ENCODE assay signal across 37 cellular contexts in genomic region chr4:9891740-9892139, GRCh38.
DNase-seq lines count a peak whose midpoint lies in the region; ATAC-seq, FAIRE-seq and TF ChIP-seq lines count a peak whose summit lies in the region.
"Had no signal": no experiment of that assay in that cellular context is flagged by ENCODE, and none has a peak within 500 bp of the region (broad histone marks: within the 10 kb centered on the region; RNA-seq: fewer than 3 reads in every experiment).

No MANE protein-coding gene starts in this region.

- intact Hi-C loops in natural killer cell (cut with micrococcal nuclease): no loop called here
- intact Hi-C loops in K562 (cut with micrococcal nuclease): loop anchor here (10.0 kb wide), 1 partner anchor 187 kb away; no protein-coding TSS in a partner anchor
- intact Hi-C loops in HepG2 (cut with micrococcal nuclease; ENCODE audit: unreplicated experiment): no loop called here

- no peak overlapping the region for H3K4me3 ChIP-seq in Karpas-422 (ENCODE audit: low read length)
- H3K4me3 ChIP-seq in K562: no peak overlapping the region
- no peak overlapping the region for H3K4me3 ChIP-seq in HepG2 (replicated peaks in 1 of 3; ENCODE audit: insufficient read depth in 1 of 3, low read depth in 2 of 3, low read length in 3 of 3)
- H3K4me3 ChIP-seq: A549; BLaER1; BLaER1 treated with 17β-estradiol and CSF1 and Interleukin-3, amounts not matched to agents 10 nM and 100 nM had no signal

- H3K4me1 Mint-ChIP-seq in natural killer cell treated with Interleukin-12 subunit alpha and Interleukin-12 subunit beta and Interleukin-15 and Interleukin-18, amount 100 ng/mL, for 72 hours (ENCODE audit: low read depth in 2 of 2): no peaks in the 10 kb centered on the region
- H3K4me1 Mint-ChIP-seq in natural killer cell (no peaks in the 10 kb centered on the region), WTC11 (peaks cover 8% of the 10 kb centered on the region)
- H3K4me1 Mint-ChIP-seq: B cell; CD4-positive, alpha-beta memory T cell; CD4-positive, CD25-positive, alpha-beta regulatory T cell; CD8-positive, alpha-beta memory T cell had no signal

- H3K4me2 ChIP-seq in Karpas-422 (ENCODE audit: low read depth, low read length, poor library complexity, severe bottlenecking) (no peak overlapping the region), K562 (ENCODE audit: insufficient read depth, low read length) (no peak overlapping the region), HepG2 (ENCODE audit: low read depth, low read length) (no peak overlapping the region)
- H3K4me2 ChIP-seq: A549, BLaER1 had no signal

- peak overlapping the region in 1 of 2 donors; percentile 19 for H3K27ac Mint-ChIP-seq in natural killer cell treated with Interleukin-12 subunit alpha and Interleukin-12 subunit beta and Interleukin-15 and Interleukin-18, amount 100 ng/mL, for 72 hours
- H3K27ac Mint-ChIP-seq in natural killer cell (no peak overlapping the region), WTC11 (no peak overlapping the region)
- H3K27ac Mint-ChIP-seq: B cell; CD14-positive monocyte; CD4-positive, alpha-beta memory T cell; CD4-positive, alpha-beta T cell; CD4-positive, CD25-positive, alpha-beta regulatory T cell; CD8-positive, alpha-beta memory T cell; CD8-positive, alpha-beta T cell had no signal

- H2AFZ ChIP-seq in Karpas-422 (ENCODE audit: low read length) (no peak overlapping the region), K562 (ENCODE audit: low read depth, low read length) (no peak overlapping the region), HepG2 (ENCODE audit: low read length) (no peak overlapping the region)

- CTCF ChIA-PET in K562 (lab: Yijun Ruan, JAX; ENCODE audit: low intra/inter-chr PET ratio) (no interaction called here), HepG2 (lab: Yijun Ruan, JAX; ENCODE audit: low intra/inter-chr PET ratio, low total read pairs) (no interaction called here), WTC11 (lab: Charles Lee) (interaction anchor here (1.5 to 2.0 kb wide), 2 partner anchors 15 to 188 kb away, joined by 3 to 10 read pairs; no protein-coding TSS in a partner anchor)

- FAIRE-seq in K562 (lab: Jason Lieb, UNC) (no peak), HepG2 (lab: Jason Lieb, UNC) (no peak)
- FAIRE-seq: A204.1, A549, D721Med had no signal

- H4K20me1 ChIP-seq in Karpas-422 (ENCODE audit: insufficient read depth, low read depth, low read length) (no peaks in the 10 kb centered on the region), K562 (replicated peaks; ENCODE audit: control insufficient read depth, insufficient read depth, low read length) (peaks cover 5% of the 10 kb centered on the region; the same call in 1 of the 2 replicates), HepG2 (ENCODE audit: insufficient read depth, low read length) (no peaks in the 10 kb centered on the region)
- H4K20me1 ChIP-seq: BLaER1 had no signal

- POLR2A ChIA-PET in K562 (lab: Yijun Ruan, JAX) (interaction anchor here (0.6 kb wide), 1 partner anchor 742 kb away, joined by 4 read pairs; no protein-coding TSS in a partner anchor), HepG2 (lab: Yijun Ruan, JAX) (no interaction called here), WTC11 (lab: Charles Lee) (no interaction called here)

- H3K4me1 ChIP-seq in Karpas-422 (ENCODE audit: low read length) (no peaks in the 10 kb centered on the region), K562 (replicated peaks in 1 of 2; ENCODE audit: control insufficient read depth in 2 of 2, insufficient read depth in 2 of 2, low read length in 2 of 2) (no peaks in the 10 kb centered on the region; a peak in 1 of 5 replicates), HepG2 (ENCODE audit: insufficient read depth, low read length) (no peaks in the 10 kb centered on the region)
- H3K4me1 ChIP-seq: A549, BE2C, BLaER1, Caco-2 had no signal

- H3K36me3 ChIP-seq in Karpas-422 (ENCODE audit: insufficient read depth, low read length) (no peaks in the 10 kb centered on the region), K562 (ENCODE audit: control insufficient read depth, insufficient read depth, low read length) (no peaks in the 10 kb centered on the region), HepG2 (replicated peaks in 1 of 2; ENCODE audit: control insufficient read depth in 1 of 2, insufficient read depth in 2 of 2, low read length in 2 of 2) (peaks cover 10 to 40% of the 10 kb centered on the region in 2 experiments)
- H3K36me3 ChIP-seq: BE2C, BLaER1 had no signal

- in situ Hi-C loops in K562 (cut with MboI) (no loop called here), HepG2 (cut with HindIII; ENCODE audit: extremely low pct_ligation_motif_present, low pct_unique_long_range_greater_than_20kb) (no loop called here)

- peaks cover 2 to 12% of the 10 kb centered on the region in 2 donors for H3K27me3 Mint-ChIP-seq in natural killer cell treated with Interleukin-12 subunit alpha and Interleukin-12 subunit beta and Interleukin-15 and Interleukin-18, amount 100 ng/mL, for 72 hours
- H3K27me3 Mint-ChIP-seq in natural killer cell (ENCODE audit: low read depth in 2 of 2) (no peaks in the 10 kb centered on the region), WTC11 (ENCODE audit: low read depth) (peaks cover 4% of the 10 kb centered on the region)
- H3K27me3 Mint-ChIP-seq: CD4-positive, CD25-positive, alpha-beta regulatory T cell had no signal

- TF ChIP-seq CTCF in natural killer cell (IDR thresholded peaks at IDR 0.05) (no peak), K562 (IDR thresholded peaks at IDR 0.05 in 2 of 3, conservative IDR thresholded peaks at IDR 0.05 in 1 of 3; ENCODE audit: insufficient read depth in 2 of 3, low read depth in 1 of 3, low read length in 3 of 3) (no peak), HepG2 (CRISPR knock-in tag; IDR thresholded peaks at IDR 0.05) (no peak), WTC11 (IDR thresholded peaks at IDR 0.05) (no peak)

- no peaks in the 10 kb centered on the region for H3K36me3 Mint-ChIP-seq in natural killer cell treated with Interleukin-12 subunit alpha and Interleukin-12 subunit beta and Interleukin-15 and Interleukin-18, amount 100 ng/mL, for 72 hours
- H3K36me3 Mint-ChIP-seq in natural killer cell (no peaks in the 10 kb centered on the region), WTC11 (no peaks in the 10 kb centered on the region)
- H3K36me3 Mint-ChIP-seq: CD4-positive, alpha-beta memory T cell; CD4-positive, CD25-positive, alpha-beta regulatory T cell; CD8-positive, alpha-beta memory T cell; CD8-positive, alpha-beta T cell had no signal

- H3K9ac ChIP-seq in Karpas-422 (ENCODE audit: low read length): no peak overlapping the region
- no peak overlapping the region for H3K9ac ChIP-seq in K562 (ENCODE audit: insufficient read depth in 1 of 2, low read depth in 2 of 2, low read length in 2 of 2)
- H3K9ac ChIP-seq in HepG2 (ENCODE audit: insufficient read depth, low read depth, low read length): no peak overlapping the region
- H3K9ac ChIP-seq: BLaER1; BLaER1 treated with 17β-estradiol and CSF1 and Interleukin-3, amounts not matched to agents 10 nM and 100 nM had no signal

- TF ChIP-seq EP300 in K562 (IDR thresholded peaks at IDR 0.05; ENCODE audit: low read length) (no peak), HepG2 (IDR thresholded peaks at IDR 0.05; ENCODE audit: low read depth in 2 of 2, low read length in 2 of 2) (no peak), HepG2 (CRISPR knock-in tag; IDR thresholded peaks at IDR 0.05; ENCODE audit: borderline replicate concordance) (no peak)

- peak; percentile 7 to 9 for ATAC-seq in natural killer cell treated with Interleukin-12 subunit alpha and Interleukin-12 subunit beta and Interleukin-15 and Interleukin-18, amount 100 ng/mL, for 72 hours
- ATAC-seq in natural killer cell: no peak
- no peak for ATAC-seq in K562
- ATAC-seq in HepG2: peak; percentile 34
- no peak; the same call in 1 of the 2 replicates for ATAC-seq in WTC11
- ATAC-seq: A549; CD8-positive, alpha-beta T cell had no signal

- H3K4me3 Mint-ChIP-seq in natural killer cell treated with Interleukin-12 subunit alpha and Interleukin-12 subunit beta and Interleukin-15 and Interleukin-18, amount 100 ng/mL, for 72 hours: no peak overlapping the region
- H3K4me3 Mint-ChIP-seq in natural killer cell (no peak overlapping the region), WTC11 (no peak overlapping the region)
- H3K4me3 Mint-ChIP-seq: B cell; CD14-positive monocyte; CD4-positive, alpha-beta memory T cell; CD4-positive, alpha-beta T cell; CD4-positive, CD25-positive, alpha-beta regulatory T cell; CD8-positive, alpha-beta memory T cell; CD8-positive, alpha-beta T cell had no signal

- no peaks in the 10 kb centered on the region for H3K9me3 Mint-ChIP-seq in natural killer cell treated with Interleukin-12 subunit alpha and Interleukin-12 subunit beta and Interleukin-15 and Interleukin-18, amount 100 ng/mL, for 72 hours
- H3K9me3 Mint-ChIP-seq in natural killer cell (no peaks in the 10 kb centered on the region), WTC11 (no peaks in the 10 kb centered on the region)
- H3K9me3 Mint-ChIP-seq: CD14-positive monocyte; CD4-positive, alpha-beta memory T cell; CD4-positive, alpha-beta T cell; CD8-positive, alpha-beta T cell had no signal

- H3K27me3 ChIP-seq in Karpas-422 (ENCODE audit: low read length) (no peaks in the 10 kb centered on the region; the same call in 1 of the 2 replicates), K562 (ENCODE audit: control insufficient read depth in 2 of 2, insufficient read depth in 2 of 2, low read length in 2 of 2) (peaks cover 2 to 20% of the 10 kb centered on the region in 2 experiments; a peak in 3 of 5 replicates), HepG2 (ENCODE audit: control insufficient read depth in 1 of 2, insufficient read depth in 2 of 2, low read length in 2 of 2) (no peaks in the 10 kb centered on the region)
- H3K27me3 ChIP-seq: BE2C; BLaER1; BLaER1 treated with 17β-estradiol and CSF1 and Interleukin-3, amounts not matched to agents 10 nM and 100 nM had no signal

- BruUV-seq in K562 (replicated peaks; lab: Mats Ljungman, UMichigan): no TSS peak
- no TSS peak for BruUV-seq in HepG2 (replicated peaks; lab: Mats Ljungman, UMichigan)

- TF ChIP-seq POLR2A in K562 (conservative IDR thresholded peaks at IDR 0.05) (no peak), HepG2 (IDR thresholded peaks at IDR 0.05; ENCODE audit: insufficient read depth in 1 of 2, low read depth in 2 of 2, low read length in 2 of 2) (no peak)

- WGBS in K562 (ENCODE audit: insufficient coverage, low coverage, missing lambda C conversion rate): 2% methylated on average over 7 of the region's 7 CpGs
- WGBS in HepG2 (ENCODE audit: low lambda C conversion rate): 79% methylated on average over 3 of the region's 7 CpGs

- no peaks in the 10 kb centered on the region for H3K9me1 ChIP-seq in K562 (ENCODE audit: control insufficient read depth, insufficient read depth, low read length)

- H3K79me2 ChIP-seq in Karpas-422 (ENCODE audit: low read length) (no peaks in the 10 kb centered on the region), K562 (ENCODE audit: control insufficient read depth, insufficient read depth, low read length) (no peaks in the 10 kb centered on the region), HepG2 (ENCODE audit: insufficient read depth, low read length) (no peaks in the 10 kb centered on the region)

- H3K27ac ChIP-seq in Karpas-422 (ENCODE audit: low read length): no peak overlapping the region
- H3K27ac ChIP-seq in K562 (ENCODE audit: extremely low read depth, low read depth, low read length): no peak overlapping the region
- H3K27ac ChIP-seq in HepG2 (ENCODE audit: extremely low read length, insufficient read depth, low read length): no peak overlapping the region
- H3K27ac ChIP-seq: 22Rv1; A549; BLaER1; BLaER1 treated with 17β-estradiol and CSF1 and Interleukin-3, amounts not matched to agents 10 nM and 100 nM; C4-2B had no signal

- H3K9me3 ChIP-seq in Karpas-422 (ENCODE audit: low read length) (no peaks in the 10 kb centered on the region), K562 (replicated peaks; ENCODE audit: control insufficient read depth, insufficient read depth, low read depth, low read length) (no peaks in the 10 kb centered on the region), HepG2 (ENCODE audit: low read length) (no peaks in the 10 kb centered on the region)
- H3K9me3 ChIP-seq: A549; BE2C; BLaER1; BLaER1 treated with 17β-estradiol and CSF1 and Interleukin-3, amounts not matched to agents 10 nM and 100 nM; Caco-2 had no signal

- no peaks in the 10 kb centered on the region for H3K9me2 ChIP-seq in Karpas-422 (replicated peaks; ENCODE audit: insufficient read depth, low read length)

- TF ChIP-seq RAD21 in K562 (CRISPR knock-in tag; conservative IDR thresholded peaks at IDR 0.05 in 1 of 2, IDR thresholded peaks at IDR 0.05 in 1 of 2) (no peak), HepG2 (CRISPR knock-in tag; IDR thresholded peaks at IDR 0.05) (no peak)

- no peak for DNase-seq in natural killer cell treated with Interleukin-12 subunit alpha and Interleukin-12 subunit beta and Interleukin-15 and Interleukin-18, amount 100 ng/mL, for 72 hours (ENCODE audit: low spot score)
- DNase-seq in natural killer cell (no peak), Karpas-422 (peak; percentile 30), K562 (ENCODE audit: extremely low read depth in 1 of 4, low spot score in 3 of 4) (no peak), HepG2 (ENCODE audit: low spot score) (no peak), WTC11 (ENCODE audit: low spot score) (no peak)
- DNase-seq in activated naive CD4-positive, alpha-beta T cell treated with anti-CD3 and anti-CD28 coated beads, Interleukin-2, amount 50 U/mL, for 16 hours: no peak
- DNase-seq in stimulated activated CD4-positive, alpha-beta T cell treated with anti-CD3 and anti-CD28 coated beads, Interleukin-4, amount 100 ng/mL, for 4 hours: no peak
- DNase-seq: 8988T; ACHN; AML-193; BE2C; C1 segment of cervical spinal cord; Caco-2; Calu3; CD4-positive, alpha-beta memory T cell; CD4-positive, alpha-beta T cell; CD4-positive, CD25-positive, alpha-beta regulatory T cell; CD8-positive, alpha-beta memory T cell; CD8-positive, alpha-beta T cell; COR-L47; DMS 273 treated with DMSO at 0.1 percent for 48 hours; DMS153; DMS53; DMS79; DMS79 treated with DMSO at 0.1 percent for 48 hours; DND-41; EL had no signal

Comparison
In these comparisons a context has a peak if more than half of its experiments do, and no peak if none do; other contexts are left out.
1. ATAC-seq: peak in natural killer cell treated with Interleukin-12 subunit alpha and Interleukin-12 subunit beta and Interleukin-15 and Interleukin-18, amount 100 ng/mL, for 72 hours (2 of 2) and HepG2 (single experiment); none in natural killer cell (0 of 3), K562 (single experiment) and WTC11 (single experiment).